12 cellular contexts compared by ENCODE assay signal in the genomic region with DNA sequence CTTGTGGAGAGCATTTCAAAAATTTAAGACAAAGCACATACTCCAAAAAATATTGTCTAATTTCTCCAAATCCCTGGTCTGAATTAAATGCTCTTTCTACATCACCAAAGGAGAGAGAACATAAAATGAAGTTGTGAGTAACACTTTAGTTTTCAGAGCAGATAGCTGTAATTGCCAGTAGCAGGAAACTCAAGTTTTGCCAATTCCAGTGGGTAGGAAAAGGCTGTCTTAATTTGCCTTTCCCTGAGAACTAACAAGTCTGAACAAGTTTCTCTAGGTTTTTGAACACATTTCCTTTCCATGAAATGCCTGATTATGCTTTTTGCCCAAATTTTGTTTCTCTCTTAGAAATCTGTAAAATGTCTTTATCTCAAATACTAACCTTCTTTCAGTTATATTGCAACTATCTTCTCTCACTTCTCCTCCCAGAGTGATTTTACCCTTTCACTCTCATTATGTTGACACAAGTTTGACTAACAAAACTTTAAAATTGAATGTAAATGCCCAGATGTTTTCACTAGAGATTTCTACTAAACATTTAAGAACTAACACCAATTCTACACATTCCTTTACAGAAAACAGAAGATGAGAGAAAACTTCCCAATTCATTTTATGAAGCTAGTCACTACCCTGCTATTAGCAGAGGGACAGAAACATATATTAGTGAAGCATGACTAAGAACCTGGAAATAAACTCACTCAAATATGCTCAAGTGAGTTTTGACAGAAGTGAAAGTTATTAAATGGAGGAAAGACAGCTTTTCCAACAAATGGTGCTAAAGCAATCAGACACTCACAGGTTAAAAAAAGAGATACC. TPM values are rescaled to one million over a fixed set of nuclear protein-coding genes. Genes with fewer than 3 reads are reported as not detected.
A peak's percentile ranks its signal among the peaks of the same experiment; 100 is the strongest.
DNase-seq lines count a peak whose midpoint lies in the region; ATAC-seq and TF ChIP-seq lines count a peak whose summit lies in the region.
"Had no signal": no experiment of that assay in that cellular context is flagged by ENCODE, and none has a peak within 500 bp of the region (broad histone marks: within the 10 kb centered on the region; RNA-seq: fewer than 3 reads in every experiment).

No MANE protein-coding gene starts in this region.

- H3K27me3 ChIP-seq in breast epithelium: no peaks in the 10 kb centered on the region
- H3K27me3 ChIP-seq in naive thymus-derived CD4-positive, alpha-beta T cell (ENCODE audit: control insufficient read depth in 2 of 2, insufficient read depth in 2 of 2, low read length in 2 of 2): no peaks in the 10 kb centered on the region

- H3K27me3 Mint-ChIP-seq in MCF 10A (ENCODE audit: insufficient read depth, unreplicated experiment) (no peaks in the 10 kb centered on the region), WTC11 (ENCODE audit: low read depth) (no peaks in the 10 kb centered on the region)
- no peaks in the 10 kb centered on the region for H3K27me3 Mint-ChIP-seq in naive thymus-derived CD4-positive, alpha-beta T cell

- CTCF ChIA-PET in MCF 10A (lab: Yijun Ruan, JAX) (interaction anchor here (0.7 to 1.2 kb wide), 3 partner anchors 16 to 460 kb away, joined by 3 to 4 read pairs (median 3); no protein-coding TSS in a partner anchor), WTC11 (lab: Charles Lee) (no interaction called here)
- CTCF ChIA-PET in naive thymus-derived CD4-positive, alpha-beta T cell (lab: Charles Lee): no interaction called here

- no peak overlapping the region for H3K4me3 ChIP-seq in breast epithelium
- H3K4me3 ChIP-seq in fibroblast of the aortic adventitia (ENCODE audit: low read depth, low read length): no peak overlapping the region
- no peak overlapping the region for H3K4me3 ChIP-seq in naive thymus-derived CD4-positive, alpha-beta T cell (ENCODE audit: low read length)
- H3K4me3 ChIP-seq: HAP-1 had no signal

- no peaks in the 10 kb centered on the region for H3K9me3 ChIP-seq in breast epithelium
- H3K9me3 ChIP-seq in naive thymus-derived CD4-positive, alpha-beta T cell (ENCODE audit: control insufficient read depth in 2 of 3, low read length in 3 of 3): no peaks in the 10 kb centered on the region
- H3K9me3 ChIP-seq: HAP-1 had no signal

- DNase-seq in MCF 10A (ENCODE audit: unreplicated experiment) (peak; percentile 47), breast epithelium (ENCODE audit: low spot score in 2 of 2) (no peak), WTC11 (ENCODE audit: low spot score) (no peak), fibroblast of the aortic adventitia (ENCODE audit: low read depth) (peak; percentile 50), stromal cell of bone marrow (ENCODE audit: low read depth) (peak; percentile 35)
- DNase-seq in naive thymus-derived CD4-positive, alpha-beta T cell: no peak
- DNase-seq in effector CD8-positive, alpha-beta T cell (lab: John Stamatoyannopoulos, UW): no peak
- DNase-seq: effector memory CD4-positive, alpha-beta T cell; NCI-H446 had no signal

- H3K9me3 Mint-ChIP-seq in MCF 10A (ENCODE audit: unreplicated experiment) (no peaks in the 10 kb centered on the region), WTC11 (peaks cover 6% of the 10 kb centered on the region)
- peaks cover 0 to 7% (median under 1%) of the 10 kb centered on the region in 11 donors for H3K9me3 Mint-ChIP-seq in naive thymus-derived CD4-positive, alpha-beta T cell
- H3K9me3 Mint-ChIP-seq: stimulated activated effector memory CD8-positive, alpha-beta T cell treated with anti-CD3 and anti-CD28 coated beads, Interleukin-12 subunit alpha, Interleukin-12 subunit beta, amount 100 ng/mL, for 72 hours had no signal

- H3K27ac ChIP-seq in breast epithelium: no peak overlapping the region
- H3K27ac ChIP-seq in naive thymus-derived CD4-positive, alpha-beta T cell (ENCODE audit: low read depth, low read length): no peak overlapping the region

- ATAC-seq in WTC11: no peak
- ATAC-seq in GM19452 (IDR thresholded peaks at IDR 0.05; ENCODE audit: unreplicated experiment): no peak
- no peak for ATAC-seq in naive thymus-derived CD4-positive, alpha-beta T cell
- ATAC-seq: stimulated activated effector memory CD8-positive, alpha-beta T cell treated with anti-CD3 and anti-CD28 coated beads, Interleukin-12 subunit alpha, Interleukin-12 subunit beta, amount 100 ng/mL, for 72 hours had no signal

- TF ChIP-seq CTCF in MCF 10A (IDR thresholded peaks at IDR 0.05; ENCODE audit: unreplicated experiment): no peak
- TF ChIP-seq CTCF in breast epithelium (IDR thresholded peaks at IDR 0.05): no peak
- no peak for TF ChIP-seq CTCF in WTC11 (IDR thresholded peaks at IDR 0.05)
- no peak for TF ChIP-seq CTCF in fibroblast of the aortic adventitia (IDR thresholded peaks at IDR 0.05; ENCODE audit: insufficient read depth, low read length)

- intact Hi-C loops in MCF 10A (cut with micrococcal nuclease) (no loop called here), breast epithelium (cut with DNase I; ENCODE audit: low total_unique reads) (no loop called here)
- intact Hi-C loops in naive thymus-derived CD4-positive, alpha-beta T cell (cut with micrococcal nuclease): loop anchor here in 1 of 2 donors (5.0 kb wide), 1 partner anchor 37 kb away; the partner anchor contains the start of gene RFX7

- no peak for TF ChIP-seq POLR2A in breast epithelium (IDR thresholded peaks at IDR 0.05)

- no peaks in the 10 kb centered on the region for H3K4me1 ChIP-seq in breast epithelium
- peaks cover 10 to 28% of the 10 kb centered on the region in 2 donors for H3K4me1 ChIP-seq in naive thymus-derived CD4-positive, alpha-beta T cell (ENCODE audit: control insufficient read depth in 2 of 2, insufficient read depth in 2 of 2, low read length in 2 of 2)
- H3K4me1 ChIP-seq: HAP-1 had no signal

- POLR2A ChIA-PET in MCF 10A (lab: Yijun Ruan, JAX): interaction anchor here (0.8 to 1.7 kb wide), 5 partner anchors 11 to 39 kb away, joined by 3 to 5 read pairs (median 4); partner anchors contain the start of gene RFX7
- POLR2A ChIA-PET in WTC11 (lab: Charles Lee): interaction anchor here (0.5 kb wide), 1 partner anchor 25 kb away, joined by 6 read pairs; no protein-coding TSS in a partner anchor
- POLR2A ChIA-PET in naive thymus-derived CD4-positive, alpha-beta T cell (lab: Charles Lee): interaction anchor here (0.6 kb wide), 1 partner anchor 15 kb away, joined by 3 read pairs; no protein-coding TSS in a partner anchor

- TSS peak; percentile 21 for BruUV-seq in MCF 10A (replicated peaks; lab: Mats Ljungman, UMichigan)

- H3K27ac Mint-ChIP-seq in MCF 10A (ENCODE audit: low read depth, unreplicated experiment) (peak overlapping the region; percentile 90), WTC11 (peak overlapping the region; percentile 85)
- peak overlapping the region in 3 of 9 donors; percentile 5 to 95 (median 28) for H3K27ac Mint-ChIP-seq in naive thymus-derived CD4-positive, alpha-beta T cell
- H3K27ac Mint-ChIP-seq: stimulated activated effector memory CD8-positive, alpha-beta T cell treated with anti-CD3 and anti-CD28 coated beads, Interleukin-12 subunit alpha, Interleukin-12 subunit beta, amount 100 ng/mL, for 72 hours had no signal

- no peaks in the 10 kb centered on the region for H3K36me3 ChIP-seq in breast epithelium
- H3K36me3 ChIP-seq in naive thymus-derived CD4-positive, alpha-beta T cell (ENCODE audit: control insufficient read depth in 2 of 3, insufficient read depth in 3 of 3, low read length in 3 of 3): no peaks in the 10 kb centered on the region
- H3K36me3 ChIP-seq: HAP-1 had no signal

- peak overlapping the region; percentile 34 for H3K4me3 Mint-ChIP-seq in MCF 10A (ENCODE audit: unreplicated experiment)
- peak overlapping the region; percentile 6; the same call in 1 of the 2 replicates for H3K4me3 Mint-ChIP-seq in WTC11
- peak overlapping the region in 1 of 10 donors; percentile 8 for H3K4me3 Mint-ChIP-seq in naive thymus-derived CD4-positive, alpha-beta T cell
- H3K4me3 Mint-ChIP-seq: stimulated activated effector memory CD8-positive, alpha-beta T cell treated with anti-CD3 and anti-CD28 coated beads, Interleukin-12 subunit alpha, Interleukin-12 subunit beta, amount 100 ng/mL, for 72 hours had no signal

- H3K4me1 Mint-ChIP-seq in MCF 10A (ENCODE audit: insufficient read depth, unreplicated experiment): peaks cover 35% of the 10 kb centered on the region
- peaks cover 68% of the 10 kb centered on the region for H3K4me1 Mint-ChIP-seq in WTC11
- peaks cover 56 to 99% (median 72%) of the 10 kb centered on the region in 7 donors for H3K4me1 Mint-ChIP-seq in naive thymus-derived CD4-positive, alpha-beta T cell

- H3K36me3 Mint-ChIP-seq in MCF 10A (ENCODE audit: insufficient read depth, unreplicated experiment): no peaks in the 10 kb centered on the region
- H3K36me3 Mint-ChIP-seq in WTC11: peaks cover 6% of the 10 kb centered on the region
- peaks cover 0 to 27% (median 21%) of the 10 kb centered on the region in 5 donors for H3K36me3 Mint-ChIP-seq in naive thymus-derived CD4-positive, alpha-beta T cell
- H3K36me3 Mint-ChIP-seq: stimulated activated effector memory CD8-positive, alpha-beta T cell treated with anti-CD3 and anti-CD28 coated beads, Interleukin-12 subunit alpha, Interleukin-12 subunit beta, amount 100 ng/mL, for 72 hours had no signal

TF ChIP-seq in WTC11, 78 proteins besides CTCF, POLR2A, EP300 and RAD21 (continues in another document):
- TF ChIP-seq, protein P1, sequence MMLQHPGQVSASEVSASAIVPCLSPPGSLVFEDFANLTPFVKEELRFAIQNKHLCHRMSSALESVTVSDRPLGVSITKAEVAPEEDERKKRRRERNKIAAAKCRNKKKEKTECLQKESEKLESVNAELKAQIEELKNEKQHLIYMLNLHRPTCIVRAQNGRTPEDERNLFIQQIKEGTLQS (CRISPR knock-in tag; conservative IDR thresholded peaks at IDR 0.05): no peak
- TF ChIP-seq, protein P2, sequence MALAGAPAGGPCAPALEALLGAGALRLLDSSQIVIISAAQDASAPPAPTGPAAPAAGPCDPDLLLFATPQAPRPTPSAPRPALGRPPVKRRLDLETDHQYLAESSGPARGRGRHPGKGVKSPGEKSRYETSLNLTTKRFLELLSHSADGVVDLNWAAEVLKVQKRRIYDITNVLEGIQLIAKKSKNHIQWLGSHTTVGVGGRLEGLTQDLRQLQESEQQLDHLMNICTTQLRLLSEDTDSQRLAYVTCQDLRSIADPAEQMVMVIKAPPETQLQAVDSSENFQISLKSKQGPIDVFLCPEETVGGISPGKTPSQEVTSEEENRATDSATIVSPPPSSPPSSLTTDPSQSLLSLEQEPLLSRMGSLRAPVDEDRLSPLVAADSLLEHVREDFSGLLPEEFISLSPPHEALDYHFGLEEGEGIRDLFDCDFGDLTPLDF (CRISPR knock-in tag; IDR thresholded peaks at IDR 0.05): no peak
- no peak for TF ChIP-seq ZNF317 (CRISPR knock-in tag; IDR thresholded peaks at IDR 0.05; ENCODE audit: borderline replicate concordance, low read depth)
- no peak for TF ChIP-seq ETV6 (CRISPR knock-in tag; IDR thresholded peaks at IDR 0.05)
- TF ChIP-seq RORB (CRISPR knock-in tag; IDR thresholded peaks at IDR 0.05): no peak

RNA-seq across cellular contexts. Expression of gene RFX7, which starts 38.4 kb away (rescaled TPM):
- 23.8 and 29.8 TPM in 2 replicates for total RNA-seq in MCF 10A (2022)
- total RNA-seq in breast epithelium: 10 to 100 TPM in 2 of 3 donors, 1 to 10 TPM in 1; 8.3 to 14.8 (median 10.8) TPM
- 36.0 to 38.0 TPM (median 36.0 TPM) in 3 replicates for total RNA-seq in WTC11 (2021)
- 4.1 and 9.5 TPM in 2 replicates for total RNA-seq in fibroblast of the aortic adventitia (ENCODE audit: low replicate concordance)
- total RNA-seq in naive thymus-derived CD4-positive, alpha-beta T cell: 10 to 100 TPM; 21.2 to 48.7 (median 29.5) TPM
- polyA plus RNA-seq in naive thymus-derived CD4-positive, alpha-beta T cell: 1 to 10 TPM; 4.1 to 5.0 TPM

Comparison
In these comparisons a context has a peak if more than half of its experiments do, and no peak if none do; other contexts are left out.
1. DNase-seq: peak in MCF 10A (single experiment), fibroblast of the aortic adventitia (single experiment) and stromal cell of bone marrow (single experiment); none in breast epithelium (0 of 2), WTC11 (single experiment), naive thymus-derived CD4-positive, alpha-beta T cell (0 of 9) and effector CD8-positive, alpha-beta T cell (single experiment).